In the genomic region with DNA sequence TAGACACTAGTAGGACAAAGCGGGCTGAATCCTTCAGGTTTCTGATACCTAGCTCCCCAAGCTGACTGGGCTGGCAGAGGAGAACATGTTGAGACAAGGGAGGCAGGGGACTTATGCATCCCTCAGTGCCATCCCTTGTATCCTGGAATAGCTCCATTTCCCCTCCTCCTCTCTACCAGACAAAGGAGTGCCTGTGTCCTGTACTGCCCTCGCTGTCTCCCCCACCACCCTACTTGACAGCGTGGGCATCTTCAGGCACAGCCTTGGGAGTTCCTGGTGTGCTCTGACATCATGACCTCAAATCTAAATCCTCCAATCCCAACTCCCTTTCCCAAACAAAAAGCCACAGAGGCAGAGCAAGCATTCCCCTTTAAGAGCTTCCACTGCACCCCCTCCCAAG, we compare ENCODE assay signal across 21 cellular contexts. TPM values are rescaled to one million over a fixed set of nuclear protein-coding genes. Genes with fewer than 3 reads are reported as not detected.
A peak's percentile ranks its signal among the peaks of the same experiment; 100 is the strongest.
DNase-seq lines count a peak whose midpoint lies in the region; ATAC-seq, FAIRE-seq and TF ChIP-seq lines count a peak whose summit lies in the region.
"Had no signal": no experiment of that assay in that cellular context is flagged by ENCODE, and none has a peak within 500 bp of the region (broad histone marks: within the 10 kb centered on the region; RNA-seq: fewer than 3 reads in every experiment).

No MANE protein-coding gene starts in this region.

- no peaks in the 10 kb centered on the region for H3K27me3 Mint-ChIP-seq in chondrocyte (ENCODE audit: low read depth)

- whole genome bisulfite sequencing in tibial nerve, 2 donors = 68 to 71% methylated on average over 3 of the region's 3 CpGs

- H3K4me3 Mint-ChIP-seq in chondrocyte (ENCODE audit: unreplicated experiment) = no peak overlapping the region
- H3K4me3 Mint-ChIP-seq: CD8-positive, alpha-beta T cell had no signal

- no peak overlapping the region for H3K4me3 ChIP-seq in kidney (ENCODE audit: low read length in 2 of 2)
- H3K4me3 ChIP-seq in tibial nerve = no peak overlapping the region
- H3K4me3 ChIP-seq: MG63, Peyer's patch, SJCRH30 had no signal

- H3K27ac ChIP-seq in RWPE1 = peak overlapping the region; percentile 60
- H3K27ac ChIP-seq in kidney (ENCODE audit: low read depth in 2 of 2, low read length in 2 of 2) = no peak overlapping the region
- H3K27ac ChIP-seq in tibial nerve = no peak overlapping the region
- H3K27ac ChIP-seq: SJCRH30 had no signal

- TF ChIP-seq EP300 in tibial nerve (IDR thresholded peaks at IDR 0.05) = no peak

- H3K4me1 Mint-ChIP-seq in chondrocyte (ENCODE audit: low read depth) = peaks cover 26% of the 10 kb centered on the region

- DNase-seq in RWPE1 (ENCODE audit: low spot score) (no peak), chondrocyte (ENCODE audit: low spot score) (no peak), kidney (peak; percentile 7), superior temporal gyrus (ENCODE audit: extremely low spot score) (peak; percentile 56), tibial nerve (ENCODE audit: low spot score in 2 of 2) (no peak), EL (no peak), cerebellar nuclear complex (lab: John Stamatoyannopoulos, UW) (no peak)
- DNase-seq: C1 segment of cervical spinal cord; CD8-positive, alpha-beta T cell; GDM1; Kasumi-1; MG63; NCI-H1048; NCI-H1417 treated with DMSO at 0.1 percent for 48 hours; NCI-H187; NCI-H446; NCI-H526; Peyer's patch; SJCRH30 had no signal

- H3K4me1 ChIP-seq in kidney (ENCODE audit: control insufficient read depth in 1 of 2, insufficient read depth in 1 of 2, low read depth in 1 of 2, low read length in 2 of 2) (peaks cover 11 to 13% of the 10 kb centered on the region in 2 donors), tibial nerve (peaks cover 0 to 24% (median 18%) of the 10 kb centered on the region in 4 donors)

- peak overlapping the region; percentile 83 for H3K27ac Mint-ChIP-seq in chondrocyte (ENCODE audit: unreplicated experiment)
- H3K27ac Mint-ChIP-seq: CD8-positive, alpha-beta T cell had no signal

- CTCF ChIA-PET in RWPE1 (lab: Yijun Ruan, JAX) = interaction anchor here (0.6 to 5.3 kb wide), 7 partner anchors 11 to 980 kb away, joined by 3 to 32 read pairs (median 4); a partner anchor contains a TSS

- TF ChIP-seq POLR2A in tibial nerve (IDR thresholded peaks at IDR 0.05) = no peak

- H3K9me3 Mint-ChIP-seq in chondrocyte (ENCODE audit: low read depth) = no peaks in the 10 kb centered on the region
- H3K9me3 Mint-ChIP-seq: CD8-positive, alpha-beta T cell had no signal

- FAIRE-seq in kidney (lab: Jason Lieb, UNC) = no peak
- FAIRE-seq: H54 had no signal

- H3K27me3 ChIP-seq in tibial nerve = no peaks in the 10 kb centered on the region
- H3K27me3 ChIP-seq: MG63, Peyer's patch, SJCRH30 had no signal

- POLR2A ChIA-PET in RWPE1 (lab: Yijun Ruan, JAX; ENCODE audit: low non-redundant PET) = no interaction called here

- ATAC-seq in GM21447 (IDR thresholded peaks at IDR 0.05; ENCODE audit: unreplicated experiment) = no peak
- ATAC-seq: CD8-positive, alpha-beta T cell had no signal

- H3K36me3 ChIP-seq in kidney (ENCODE audit: control insufficient read depth in 1 of 2, insufficient read depth in 2 of 2, low read length in 2 of 2) = peaks cover 19 to 27% of the 10 kb centered on the region in 2 donors
- H3K36me3 ChIP-seq in tibial nerve = peaks cover 3 to 57% (median 21%) of the 10 kb centered on the region in 3 donors
- H3K36me3 ChIP-seq: SJCRH30 had no signal

- intact Hi-C loops in kidney (cut with DNase I) = no loop called here

- H3K9me3 ChIP-seq in kidney (ENCODE audit: control insufficient read depth in 1 of 2, low read length in 2 of 2) (no peaks in the 10 kb centered on the region), tibial nerve (no peaks in the 10 kb centered on the region)
- H3K9me3 ChIP-seq: MG63, Peyer's patch, SJCRH30 had no signal

- H3K36me3 Mint-ChIP-seq in chondrocyte (ENCODE audit: low read depth) = peaks cover 22% of the 10 kb centered on the region

- H3K9ac ChIP-seq in kidney (ENCODE audit: low read length in 2 of 2) = no peak overlapping the region

- TF ChIP-seq CTCF in RWPE1 (conservative IDR thresholded peaks at IDR 0.05; ENCODE audit: low read depth) = no peak
- no peak for TF ChIP-seq CTCF in chondrocyte (IDR thresholded peaks at IDR 0.05)
- TF ChIP-seq CTCF in kidney (IDR thresholded peaks at IDR 0.05; ENCODE audit: borderline replicate concordance, extremely low read depth, insufficient read depth) = no peak
- no peak for TF ChIP-seq CTCF in tibial nerve (IDR thresholded peaks at IDR 0.05)

RNA-seq across cellular contexts. Expression of a gene that starts 9.0 kb away (rescaled TPM):
- 92.4 to 101 TPM (median 96.9 TPM) in 3 replicates for total RNA-seq in chondrocyte
- 51.6 TPM for total RNA-seq in kidney
- polyA plus RNA-seq in kidney (ENCODE audit: insufficient read depth, low read depth, low replicate concordance) = 23.3 TPM
- 100 to 1,000 TPM in 2 of 4 donors, 10 to 100 TPM in 2; 77.4 to 181 (median 106) TPM for total RNA-seq in tibial nerve

RNA-seq across cellular contexts. Expression of a gene that starts 9.1 kb away (rescaled TPM):
- 1.4 to 1.8 TPM (median 1.7 TPM) in 3 replicates for total RNA-seq in chondrocyte
- 1.6 TPM for total RNA-seq in kidney
- 1.9 TPM for polyA plus RNA-seq in kidney (ENCODE audit: insufficient read depth, low read depth, low replicate concordance)
- 1 to 10 TPM in 3 of 4 donors, under 1 TPM in 1; 0.84 to 2.4 (median 1.9) TPM for total RNA-seq in tibial nerve

RNA-seq across cellular contexts. Expression of a gene that starts 21.7 kb away (rescaled TPM):
- total RNA-seq in chondrocyte (18.9 to 43.4 TPM (median 19.8 TPM) in 3 replicates), kidney (9.8 TPM), tibial nerve (10 to 100 TPM in 1 of 4 donors, 1 to 10 TPM in 3; 4.0 to 13.5 (median 8.4) TPM)
- 9.7 TPM for polyA plus RNA-seq in kidney (ENCODE audit: insufficient read depth, low read depth, low replicate concordance)
- total RNA-seq: CD8-positive, alpha-beta T cell had no signal

RNA-seq across cellular contexts. Expression of a gene that starts 40.5 kb away (rescaled TPM):
- total RNA-seq in chondrocyte = 58.9 to 80.7 TPM (median 79.4 TPM) in 3 replicates
- 54.7 TPM for total RNA-seq in kidney
- polyA plus RNA-seq in kidney (ENCODE audit: insufficient read depth, low read depth, low replicate concordance) = 47.3 TPM
- 100 to 1,000 TPM in 2 of 4 donors, 10 to 100 TPM in 2; 81.4 to 134 (median 98.7) TPM for total RNA-seq in tibial nerve

RNA-seq across cellular contexts. Expression of a gene that starts 52.7 kb away (rescaled TPM):
- total RNA-seq in chondrocyte (4.8 to 6.6 TPM (median 5.4 TPM) in 3 replicates), kidney (8.9 TPM), tibial nerve (10 to 100 TPM in 1 of 4 donors, 1 to 10 TPM in 3; 5.0 to 11.4 (median 6.6) TPM)
- 3.8 TPM for polyA plus RNA-seq in kidney (ENCODE audit: insufficient read depth, low read depth, low replicate concordance)

Comparison
In these comparisons a context has a peak if more than half of its experiments do, and no peak if none do; other contexts are left out.
1. DNase-seq: peak in kidney (single experiment) and superior temporal gyrus (single experiment); none in RWPE1 (single experiment), chondrocyte (single experiment), tibial nerve (0 of 2), EL (single experiment) and cerebellar nuclear complex (0 of 2).